In genomic region chr1:84913025-84913892, GRCh38 we compare ENCODE assay signal across 13 cellular contexts. TPM values are rescaled to one million over a fixed set of nuclear protein-coding genes. Genes with fewer than 3 reads are reported as not detected.
DNase-seq lines count a peak whose midpoint lies in the region; ATAC-seq and TF ChIP-seq lines count a peak whose summit lies in the region.
"Had no signal": no experiment of that assay in that cellular context is flagged by ENCODE, and none has a peak within 500 bp of the region (broad histone marks: within the 10 kb centered on the region; RNA-seq: fewer than 3 reads in every experiment).

No MANE protein-coding gene starts in this region.

- DNase-seq in SIG-M5 treated with dmso at 0.1 percent for 504 hours (lab: John Stamatoyannopoulos, UW; ENCODE audit: unreplicated experiment) (peak; percentile 2), SIG-M5 (lab: John Stamatoyannopoulos, UW) (no peak), OCI-M1 (lab: John Stamatoyannopoulos, UW) (peak; percentile 67), fibroblast of villous mesenchyme (ENCODE audit: low read depth) (peak; percentile 92), thyroid gland (peak; percentile 67 to 69)
- DNase-seq: immature natural killer cell; NCI-H524; stimulated activated CD4-positive, alpha-beta T cell treated with anti-CD3 and anti-CD28 coated beads, Interleukin-2, amount 100 ng/mL, for 24 hours; stimulated activated naive CD8-positive, alpha-beta T cell treated with anti-CD3 and anti-CD28 coated beads, Interleukin-15, Interleukin-2, amounts not matched to agents 100 U/mL and 50 U/mL, for 24 hours had no signal

- no peak overlapping the region for H3K27ac ChIP-seq in thyroid gland

- no peaks in the 10 kb centered on the region for H3K9me3 ChIP-seq in thyroid gland

- ATAC-seq in GM18511 (IDR thresholded peaks at IDR 0.05; ENCODE audit: unreplicated experiment): no peak
- ATAC-seq in HG03025 (IDR thresholded peaks at IDR 0.05; ENCODE audit: low FRiP score, unreplicated experiment): no peak
- ATAC-seq in HG03039 (IDR thresholded peaks at IDR 0.05; ENCODE audit: unreplicated experiment): no peak
- ATAC-seq: GM23338; stimulated activated naive CD8-positive, alpha-beta T cell treated with anti-CD3 and anti-CD28 coated beads, Interleukin-15, Interleukin-2, amounts not matched to agents 100 U/mL and 50 U/mL, for 24 hours had no signal

- TF ChIP-seq POLR2A in thyroid gland (IDR thresholded peaks at IDR 0.05): no peak

- H3K4me1 ChIP-seq in thyroid gland: no peaks in the 10 kb centered on the region

- intact Hi-C loops in thyroid gland (cut with DNase I): no loop called here

- WGBS in thyroid gland, 2 donors: 38 to 39% methylated on average over 6 of the region's 6 CpGs

- H3K27me3 ChIP-seq in thyroid gland: no peaks in the 10 kb centered on the region

- TF ChIP-seq CTCF in fibroblast of villous mesenchyme (IDR thresholded peaks at IDR 0.05; ENCODE audit: insufficient read depth, low read depth, low read length) (no peak), thyroid gland (IDR thresholded peaks at IDR 0.05) (no peak)

- H3K4me3 ChIP-seq in fibroblast of villous mesenchyme (ENCODE audit: low read depth, low read length): no peak overlapping the region
- no peak overlapping the region for H3K4me3 ChIP-seq in thyroid gland (replicated peaks in 1 of 3)
- H3K4me3 ChIP-seq: GM23338 had no signal

- H3K36me3 ChIP-seq in thyroid gland: no peaks in the 10 kb centered on the region

RNA-seq across cellular contexts. Expression of gene LPAR3, which starts 20.3 kb away (rescaled TPM):
- 1.9 and 2.6 TPM in 2 replicates for total RNA-seq in fibroblast of villous mesenchyme
- 1 to 10 TPM in 1 of 4 donors, under 1 TPM in 2, not detected in 1; 0.40 to 1.4 (median 0.78) TPM for total RNA-seq in thyroid gland
